In the genomic region with DNA sequence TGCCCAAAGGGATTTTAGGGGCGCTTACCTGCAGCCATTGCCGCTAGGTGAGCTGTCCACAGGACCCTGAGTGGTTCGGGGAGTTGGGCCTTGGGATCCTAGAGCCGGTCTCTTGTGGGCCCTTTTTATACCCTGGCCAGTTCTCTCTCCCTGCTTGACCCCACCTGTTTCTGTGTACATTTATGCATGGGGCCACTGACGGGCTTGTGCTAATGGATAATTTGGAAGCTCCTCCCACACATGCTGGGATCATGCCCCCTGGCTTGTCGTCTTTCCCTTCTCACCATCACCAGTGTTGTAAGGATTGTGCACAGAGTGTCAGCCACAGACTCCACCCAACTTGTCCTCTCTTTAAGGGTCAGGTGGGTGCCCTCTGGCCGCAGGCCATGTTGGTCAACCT, we compare ENCODE assay signal across 2 cellular contexts. TPM values are rescaled to one million over a fixed set of nuclear protein-coding genes. Genes with fewer than 3 reads are reported as not detected.
"Had no signal": no experiment of that assay in that cellular context is flagged by ENCODE, and none has a peak within 500 bp of the region (broad histone marks: within the 10 kb centered on the region; RNA-seq: fewer than 3 reads in every experiment).

TSS of gene CSH2 (minus strand) at position 101 of the 400 bp plus-strand sequence. CDS start at position 38, 63 bp downstream.

RNA-seq across cellular contexts. Expression of gene CSH2, which starts in this region (rescaled TPM):
- total RNA-seq: G401, GM12878 had no signal
- polyA plus RNA-seq: GM12878 had no signal
